1 cellular context compared by ENCODE assay signal in the genomic region with DNA sequence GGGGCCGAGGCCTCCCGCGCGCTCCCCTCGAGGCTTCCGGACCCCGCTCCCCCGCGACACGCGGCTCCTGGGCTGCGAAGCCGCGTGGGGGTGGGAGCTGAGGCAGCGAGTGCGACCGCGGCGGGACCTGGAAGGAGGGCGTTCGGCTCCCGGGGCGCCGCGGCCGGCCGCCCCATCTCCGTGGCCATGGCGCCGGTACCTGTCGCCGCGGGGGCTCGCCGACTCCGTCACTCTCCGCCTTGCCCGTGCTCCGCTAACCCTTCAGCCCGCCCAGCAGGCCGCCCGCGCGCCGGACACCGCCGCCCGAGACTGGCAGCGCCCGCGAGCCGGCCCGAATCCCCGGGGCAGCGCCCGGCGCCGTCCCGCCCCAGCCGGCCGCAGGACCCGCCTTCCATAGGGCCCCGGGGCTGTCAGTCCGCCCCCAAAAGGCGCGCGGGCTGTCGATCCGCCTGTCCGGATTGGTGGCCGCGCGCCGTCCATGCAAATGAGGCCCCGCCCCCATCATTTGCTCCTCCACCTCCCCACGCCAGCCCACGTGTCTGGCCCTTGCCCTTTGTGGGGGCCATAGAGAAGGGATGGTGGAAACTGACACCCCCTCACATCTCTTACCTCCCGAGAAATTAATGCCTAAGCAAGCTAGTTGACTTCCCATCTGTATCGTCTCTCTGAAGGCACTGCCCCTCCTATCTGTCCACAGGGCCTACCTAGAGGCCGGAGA.
TF ChIP-seq lines count a peak whose summit lies in the region.

A gene (minus strand): TSS at position 311 of the 718 bp plus-strand sequence. CDS start 46,091 bp downstream, outside the sequence.

TF ChIP-seq in H1, 55 proteins besides CTCF, POLR2A, EP300 and RAD21:
- TF ChIP-seq KDM4A (IDR thresholded peaks at IDR 0.05; ENCODE audit: low read depth, low read length, severe bottlenecking) = peak; percentile 35
- no peak for TF ChIP-seq EZH2 (IDR thresholded peaks at IDR 0.05; ENCODE audit: low read depth, low read length, severe bottlenecking)
- no peak for TF ChIP-seq CREB1 (IDR thresholded peaks at IDR 0.05)
- TF ChIP-seq HDAC6 (IDR thresholded peaks at IDR 0.05; ENCODE audit: low read depth, low read length) = no peak
- TF ChIP-seq GABPA (IDR thresholded peaks at IDR 0.05; ENCODE audit: borderline replicate concordance, insufficient read depth, low read length) = no peak
- TF ChIP-seq YY1 (IDR thresholded peaks at IDR 0.05; ENCODE audit: low read depth, low read length) = no peak; the same call in 1 of the 2 replicates
- peak; percentile 2 for TF ChIP-seq NANOG (IDR thresholded peaks at IDR 0.05; ENCODE audit: insufficient read depth, low read depth, low read length, poor library complexity, severe bottlenecking)
- 0 out of 4 replicates have a peak, but pooled peaks of 1 of the 2 experiments have one; percentile 6 for TF ChIP-seq SIN3A (conservative IDR thresholded peaks at IDR 0.05 in 1 of 2, IDR thresholded peaks at IDR 0.05 in 1 of 2; ENCODE audit: low read depth in 1 of 2, low read length in 2 of 2)
- TF ChIP-seq FOSL1 (IDR thresholded peaks at IDR 0.05; ENCODE audit: insufficient read depth, low read depth, low read length) = peak; percentile 70; the same call in 1 of the 2 replicates
- TF ChIP-seq SIX5 (IDR thresholded peaks at IDR 0.05; ENCODE audit: low read depth, low read length) = no peak
- TF ChIP-seq KDM1A (IDR thresholded peaks at IDR 0.05; ENCODE audit: borderline replicate concordance, low read length) = no peak
- no peak for TF ChIP-seq ZNF274 (IDR thresholded peaks at IDR 0.05; ENCODE audit: borderline replicate concordance, extremely low read depth, low read length)
- TF ChIP-seq PHF8 (conservative IDR thresholded peaks at IDR 0.05; ENCODE audit: low read depth, low read length) = peak; percentile 73
- peak; percentile 57; the same call in 1 of the 2 replicates for TF ChIP-seq CHD2 (IDR thresholded peaks at IDR 0.05; ENCODE audit: low read length)
- no peak for TF ChIP-seq RXRA (IDR thresholded peaks at IDR 0.05; ENCODE audit: insufficient read depth, low read depth, low read length)
- peak; percentile 65; the same call in 1 of the 2 replicates for TF ChIP-seq TAF1 (IDR thresholded peaks at IDR 0.05; ENCODE audit: low read depth, low read length)
- peak; percentile 79 for TF ChIP-seq SP1 (IDR thresholded peaks at IDR 0.05; ENCODE audit: low read depth, low read length)
- no peak for TF ChIP-seq RNF2 (IDR thresholded peaks at IDR 0.05; ENCODE audit: borderline replicate concordance, low read depth, low read length, missing control alignments, poor library complexity, severe bottlenecking)
- TF ChIP-seq CBX5 (IDR thresholded peaks at IDR 0.05; ENCODE audit: low read depth, low read length) = no peak
- TF ChIP-seq, protein P1, sequence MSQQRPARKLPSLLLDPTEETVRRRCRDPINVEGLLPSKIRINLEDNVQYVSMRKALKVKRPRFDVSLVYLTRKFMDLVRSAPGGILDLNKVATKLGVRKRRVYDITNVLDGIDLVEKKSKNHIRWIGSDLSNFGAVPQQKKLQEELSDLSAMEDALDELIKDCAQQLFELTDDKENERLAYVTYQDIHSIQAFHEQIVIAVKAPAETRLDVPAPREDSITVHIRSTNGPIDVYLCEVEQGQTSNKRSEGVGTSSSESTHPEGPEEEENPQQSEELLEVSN (IDR thresholded peaks at IDR 0.05) = peak; percentile 31; the same call in 1 of the 2 replicates
- TF ChIP-seq NRF1 (IDR thresholded peaks at IDR 0.05; ENCODE audit: low read depth, low read length) = no peak
- TF ChIP-seq SAP30 (IDR thresholded peaks at IDR 0.05; ENCODE audit: insufficient read depth, insufficient replicate concordance, low read length) = no peak
- TF ChIP-seq HDAC2 (IDR thresholded peaks at IDR 0.05; ENCODE audit: borderline replicate concordance in 1 of 2, low read depth in 2 of 2, low read length in 2 of 2) = no peak
- peak; percentile 50 for TF ChIP-seq SP2 (IDR thresholded peaks at IDR 0.05; ENCODE audit: low read length)
- TF ChIP-seq TBP (IDR thresholded peaks at IDR 0.05; ENCODE audit: low read depth, low read length) = 0 out of 2 replicates have a peak, but pooled peaks have one; percentile 45
- TF ChIP-seq MAFK (IDR thresholded peaks at IDR 0.05; ENCODE audit: low read depth, low read length) = no peak
- TF ChIP-seq, protein P2, sequence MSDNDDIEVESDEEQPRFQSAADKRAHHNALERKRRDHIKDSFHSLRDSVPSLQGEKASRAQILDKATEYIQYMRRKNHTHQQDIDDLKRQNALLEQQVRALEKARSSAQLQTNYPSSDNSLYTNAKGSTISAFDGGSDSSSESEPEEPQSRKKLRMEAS (IDR thresholded peaks at IDR 0.05) = peak; percentile 91
- TF ChIP-seq RBBP5 (IDR thresholded peaks at IDR 0.05; ENCODE audit: borderline replicate concordance, low read depth, low read length) = peak; percentile 45; the same call in 1 of the 2 replicates
- TF ChIP-seq BRCA1 (IDR thresholded peaks at IDR 0.05; ENCODE audit: low read depth, low read length) = no peak
- no peak for TF ChIP-seq CHD1 (IDR thresholded peaks at IDR 0.05; ENCODE audit: low read depth, low read length)
- no peak for TF ChIP-seq BCL11A (IDR thresholded peaks at IDR 0.05; ENCODE audit: low read depth in 2 of 2, low read length in 2 of 2)
- no peak for TF ChIP-seq KDM5A (IDR thresholded peaks at IDR 0.05; ENCODE audit: low read length)
- TF ChIP-seq BACH1 (IDR thresholded peaks at IDR 0.05; ENCODE audit: low read length) = no peak; the same call in 1 of the 2 replicates
- peak; percentile 66 for TF ChIP-seq TAF7 (optimal IDR thresholded peaks at IDR 0.05; ENCODE audit: borderline replicate concordance, low read depth, low read length)
- TF ChIP-seq POLR2AphosphoS5 (IDR thresholded peaks at IDR 0.05; ENCODE audit: low read depth, low read length) = no peak
- no peak for TF ChIP-seq SIRT6 (IDR thresholded peaks at IDR 0.05; ENCODE audit: low read length)
- 0 out of 2 replicates have a peak, but pooled peaks have one; percentile 39 for TF ChIP-seq SP4 (IDR thresholded peaks at IDR 0.05; ENCODE audit: low read length)
- no peak for TF ChIP-seq JUN (IDR thresholded peaks at IDR 0.05; ENCODE audit: low read depth, low read length)
- no peak for TF ChIP-seq POU5F1 (IDR thresholded peaks at IDR 0.05; ENCODE audit: low read depth, low read length)
- 0 out of 2 replicates have a peak, but pooled peaks have one; percentile 5 for TF ChIP-seq EGR1 (IDR thresholded peaks at IDR 0.05; ENCODE audit: borderline replicate concordance, low read depth, low read length)
- no peak for TF ChIP-seq TCF12 (IDR thresholded peaks at IDR 0.05; ENCODE audit: low read depth, low read length)
- TF ChIP-seq TEAD4 (IDR thresholded peaks at IDR 0.05; ENCODE audit: low read depth, low read length) = no peak
- TF ChIP-seq, protein P3, sequence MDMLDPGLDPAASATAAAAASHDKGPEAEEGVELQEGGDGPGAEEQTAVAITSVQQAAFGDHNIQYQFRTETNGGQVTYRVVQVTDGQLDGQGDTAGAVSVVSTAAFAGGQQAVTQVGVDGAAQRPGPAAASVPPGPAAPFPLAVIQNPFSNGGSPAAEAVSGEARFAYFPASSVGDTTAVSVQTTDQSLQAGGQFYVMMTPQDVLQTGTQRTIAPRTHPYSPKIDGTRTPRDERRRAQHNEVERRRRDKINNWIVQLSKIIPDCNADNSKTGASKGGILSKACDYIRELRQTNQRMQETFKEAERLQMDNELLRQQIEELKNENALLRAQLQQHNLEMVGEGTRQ (IDR thresholded peaks at IDR 0.05; ENCODE audit: low read length) = peak; percentile 29; the same call in 1 of the 2 replicates
- TF ChIP-seq CTBP2 (IDR thresholded peaks at IDR 0.05; ENCODE audit: borderline replicate concordance, insufficient read depth, insufficient read length, low read length) = no peak
- TF ChIP-seq JUND (IDR thresholded peaks at IDR 0.05; ENCODE audit: low read length) = no peak
- no peak for TF ChIP-seq SUZ12 (IDR thresholded peaks at IDR 0.05; ENCODE audit: low read length)
- TF ChIP-seq CEBPB (IDR thresholded peaks at IDR 0.05; ENCODE audit: low read depth, low read length) = no peak
TF ChIP-seq in H1: peak in this region for 17.
